32 cellular contexts compared by ENCODE assay signal in the genomic region with DNA sequence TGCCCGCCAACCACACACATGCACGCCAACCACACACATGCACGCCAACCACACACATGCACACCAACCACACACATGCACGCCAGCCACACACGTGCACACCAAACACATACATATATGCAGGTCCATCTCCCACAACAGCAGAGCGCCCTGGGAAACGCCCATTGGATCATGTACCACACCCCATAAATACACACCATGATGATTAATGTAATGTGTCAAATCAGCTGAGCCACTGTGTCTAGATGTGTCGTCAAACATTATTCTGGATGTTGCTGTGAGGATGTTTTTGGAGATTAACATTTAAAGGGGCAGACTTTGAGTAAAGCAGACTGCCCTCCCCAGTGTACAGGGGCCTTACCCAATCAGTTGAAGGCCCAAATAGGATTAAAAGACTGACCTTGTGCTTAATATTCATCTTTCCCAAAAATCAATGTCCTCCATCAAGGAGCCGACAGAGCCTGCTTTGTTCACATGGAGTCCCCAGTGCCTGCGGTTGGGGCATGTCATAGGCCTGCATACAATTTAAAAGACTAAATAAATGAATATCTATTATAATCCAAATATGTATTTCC. TPM values are rescaled to one million over a fixed set of nuclear protein-coding genes. Genes with fewer than 3 reads are reported as not detected.
"Had no signal": no experiment of that assay in that cellular context is flagged by ENCODE, and none has a peak within 500 bp of the region (broad histone marks: within the 10 kb centered on the region; RNA-seq: fewer than 3 reads in every experiment).

No MANE protein-coding gene starts in this region.

- DNase-seq: activated CD4-positive, alpha-beta T cell treated with anti-CD3 and anti-CD28 coated beads for 48 hours; activated CD4-positive, alpha-beta T cell treated with anti-CD3 and anti-CD28 coated beads, Interleukin-2, amount 50 U/mL, for 48 hours; activated CD8-positive, alpha-beta memory T cell treated with anti-CD3 and anti-CD28 coated beads for 24 hours; activated gamma-delta T cell; activated naive CD4-positive, alpha-beta T cell treated with anti-CD3 and anti-CD28 coated beads, Interleukin-2, amount 10 ng/mL, durations not matched to agents 7 days and 5 days; activated naive CD8-positive, alpha-beta T cell treated with anti-CD3 and anti-CD28 coated beads, Interleukin-2, amount 10 ng/mL, durations not matched to agents 7 days and 5 days; activated T-cell treated with anti-CD3 and anti-CD28 coated beads, Interleukin-2, amount 50 U/mL, for 1 hour; amniotic stem cell; brain microvascular endothelial cell; caudate nucleus; cortex of kidney; effector memory CD8-positive, alpha-beta T cell; foreskin keratinocyte; heart right ventricle; left lung; lower lobe of right lung; mesenchymal stem cell; natural killer cell; spleen; stimulated activated naive CD4-positive, alpha-beta T cell treated with Interleukin-2 at 50 U/mL for 16 hours; T-helper 9 cell; testis; transverse colon had no signal

- ATAC-seq: activated CD4-positive, CD25-positive, alpha-beta regulatory T cell treated with anti-CD3 and anti-CD28 coated beads, Interleukin-2, amount 50 U/mL, for 24 hours; effector memory CD8-positive, alpha-beta T cell; foreskin keratinocyte; heart right ventricle; left lung; lower lobe of right lung; natural killer cell had no signal

- H3K9me3 ChIP-seq: heart right ventricle, left lung, lower lobe of right lung, right atrium auricular region, spleen, testis, transverse colon had no signal

- H3K27me3 ChIP-seq: brain microvascular endothelial cell, left lung, neural progenitor cell, right atrium auricular region, testis, transverse colon had no signal

- H2AFZ ChIP-seq: neural progenitor cell had no signal

- FAIRE-seq: astrocyte, TTC549, urothelium cell line had no signal

- H3K27ac ChIP-seq: brain microvascular endothelial cell, foreskin keratinocyte, left lung, lower lobe of right lung, neural progenitor cell, right atrium auricular region, spleen, testis, transverse colon had no signal

- H3K36me3 ChIP-seq: brain microvascular endothelial cell, heart right ventricle, left lung, lower lobe of right lung, neural progenitor cell, right atrium auricular region, spleen, transverse colon, WERI-Rb-1 had no signal

- H3K9ac ChIP-seq: neural progenitor cell had no signal

- H3K4me1 ChIP-seq: lower lobe of right lung, neural progenitor cell, spleen had no signal

- H3K4me2 ChIP-seq: neural progenitor cell had no signal

- H3K4me3 ChIP-seq: heart right ventricle, left lung, lower lobe of right lung, neural progenitor cell, right atrium auricular region, spleen, testis, transverse colon had no signal

RNA-seq across cellular contexts. Expression of a gene that starts 23.4 kb away (rescaled TPM):
- total RNA-seq: activated naive CD8-positive, alpha-beta T cell treated with anti-CD3 and anti-CD28 coated beads, Interleukin-2, amount 10 ng/mL, durations not matched to agents 7 days and 5 days; activated T-helper 1 cell treated with anti-CD3 and anti-CD28 coated beads, Interleukin-12 subunit alpha, Interleukin-12 subunit beta, Interleukin-2, Interleukin-4 antibody, amounts not matched to agents 30 ng/mL and 10 ng/mL and 1 ng/mL, durations not matched to agents 14 hours and 24 hours and 36 hours; natural killer cell; pulmonary artery endothelial cell had no signal
